Comparison of ENCODE assay signal across 8 cellular contexts in the genomic region with DNA sequence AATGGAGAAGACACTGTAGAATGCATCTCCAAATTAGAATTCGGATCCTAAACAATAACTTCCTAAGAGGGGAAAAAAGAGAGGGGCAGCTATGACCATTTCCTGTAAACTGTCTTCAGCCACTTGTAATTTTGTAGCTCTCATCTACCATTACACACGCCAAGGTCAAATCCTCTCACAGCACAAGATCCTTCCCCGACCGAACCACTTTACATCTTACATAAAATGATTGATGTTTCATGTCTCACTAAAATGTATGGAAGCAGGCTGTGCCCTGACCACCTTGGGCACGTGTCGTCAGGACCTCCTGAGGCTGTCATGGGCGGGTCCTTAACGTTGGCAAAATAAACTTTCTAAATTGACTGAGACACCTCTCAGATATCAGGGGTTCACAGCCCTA. TPM values are rescaled to one million over a fixed set of nuclear protein-coding genes. Genes with fewer than 3 reads are reported as not detected.
DNase-seq lines count a peak whose midpoint lies in the region; ATAC-seq and TF ChIP-seq lines count a peak whose summit lies in the region.

No MANE protein-coding gene starts in this region.

- peak; percentile 43 for DNase-seq in ELR (ENCODE audit: low read depth)
- DNase-seq in HFFc6, result peak; percentile 24
- peak; percentile 2 for DNase-seq in NCI-H774 (lab: John Stamatoyannopoulos, UW)
- DNase-seq in activated T-cell treated with anti-CD3 and anti-CD28 coated beads, Interleukin-2, amount 50 U/mL, for 1 hour, result peak; percentile 55
- peak; percentile 41 for DNase-seq in fibroblast of peridontal ligament (ENCODE audit: extremely low read depth)
- DNase-seq in psoas muscle, result peak; percentile 34 to 64
- no peak for DNase-seq in middle frontal gyrus (ENCODE audit: extremely low spot score, low spot score)

- intact Hi-C loops in psoas muscle (cut with DNase I), result no loop called here

- peak overlapping the region; percentile 87 for H3K4me3 Mint-ChIP-seq in HFFc6

- no peaks in the 10 kb centered on the region for H3K36me3 Mint-ChIP-seq in HFFc6 (ENCODE audit: low read depth)

- peaks cover 20% of the 10 kb centered on the region for H3K4me1 ChIP-seq in psoas muscle

- no peaks in the 10 kb centered on the region for H3K9me3 Mint-ChIP-seq in HFFc6

- no peaks in the 10 kb centered on the region for H3K9me3 ChIP-seq in psoas muscle

- peaks cover 15% of the 10 kb centered on the region for H3K4me1 Mint-ChIP-seq in HFFc6 (ENCODE audit: low read depth)

- ATAC-seq in psoas muscle (peak in 3 of 4 donors; percentile 3 to 18 (median 8)), GM21526 (IDR thresholded peaks at IDR 0.05; ENCODE audit: low FRiP score, unreplicated experiment) (no peak)

- peak overlapping the region; percentile 81 for H3K27ac ChIP-seq in psoas muscle

- 0 to 4% (median 2%) methylated on average over 8 of the region's 8 CpGs for WGBS in psoas muscle, 3 donors

- no peak for TF ChIP-seq CTCF in HFFc6 (IDR thresholded peaks at IDR 0.05)
- TF ChIP-seq CTCF in psoas muscle (IDR thresholded peaks at IDR 0.05), result no peak

- no peaks in the 10 kb centered on the region for H3K27me3 ChIP-seq in psoas muscle (ENCODE audit: insufficient read depth in 3 of 3, low read length in 2 of 3)

- no peaks in the 10 kb centered on the region for H3K36me3 ChIP-seq in psoas muscle (ENCODE audit: insufficient read depth in 1 of 2, low read depth in 1 of 2)

- no peaks in the 10 kb centered on the region; the same call in 1 of the 2 replicates for H3K27me3 Mint-ChIP-seq in HFFc6 (ENCODE audit: insufficient read depth)

- peak overlapping the region; percentile 94 for H3K27ac Mint-ChIP-seq in HFFc6

- H3K4me3 ChIP-seq in psoas muscle, result peak overlapping the region; percentile 58

RNA-seq across cellular contexts. Expression of gene PBDC1, which starts 24.1 kb away (rescaled TPM):
- total RNA-seq in HFFc6 (2021; fragmentation: NEBNext Ultra II Directional; extraction: Animal tissue kit (Norgen Biotek cat#: 25700)), result 10 to 100 TPM; 20.6 to 28.1 (median 24.5) TPM
- total RNA-seq in psoas muscle, result 10 to 100 TPM; 21.0 to 30.8 (median 26.4) TPM
- 10 to 100 TPM; 26.2 to 47.3 (median 32.1) TPM for polyA plus RNA-seq in psoas muscle
